In the genomic region with DNA sequence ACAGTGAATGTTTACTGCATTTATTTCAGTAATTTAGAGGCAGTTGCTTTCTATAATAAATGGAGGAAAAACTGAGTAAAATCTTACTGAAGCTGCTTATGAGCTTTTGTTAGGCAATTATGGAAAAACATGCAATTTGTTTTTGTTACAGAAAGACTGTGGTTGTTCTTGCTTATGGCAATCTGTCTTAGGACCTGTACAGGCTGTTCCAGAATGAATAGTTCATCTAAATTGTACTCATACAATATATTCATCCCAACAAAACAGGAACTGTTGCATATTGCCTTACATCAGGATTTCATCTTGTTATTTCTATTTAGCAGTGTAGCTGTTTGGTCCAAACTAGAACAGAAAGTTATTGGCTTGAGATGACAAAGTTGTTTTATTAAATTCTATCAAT, we compare ENCODE assay signal across 29 cellular contexts.
"Had no signal": no experiment of that assay in that cellular context is flagged by ENCODE, and none has a peak within 500 bp of the region (broad histone marks: within the 10 kb centered on the region; RNA-seq: fewer than 3 reads in every experiment).

No MANE protein-coding gene starts in this region.

- H3K4me1 ChIP-seq: ascending aorta, SJCRH30 had no signal

- H3K9me3 ChIP-seq: ascending aorta, SJCRH30 had no signal

- H3K27me3 ChIP-seq: ascending aorta, SJCRH30 had no signal

- H3K27ac ChIP-seq: SJCRH30, SK-N-MC, WERI-Rb-1 had no signal

- H3K27ac Mint-ChIP-seq: activated CD4-positive, alpha-beta T cell treated with anti-CD3 and anti-CD28 coated beads, Interleukin-2, amount 10 ng/mL, durations not matched to agents 24 days and 14 days; activated CD8-positive, alpha-beta T cell treated with anti-CD3 and anti-CD28 coated beads, Interleukin-2, amount 10 ng/mL, durations not matched to agents 7 days and 5 days; activated naive CD4-positive, alpha-beta T cell treated with anti-CD3 and anti-CD28 coated beads for 36 hours; activated naive CD8-positive, alpha-beta T cell; activated naive CD8-positive, alpha-beta T cell treated with anti-CD3 and anti-CD28 coated beads, Interleukin-2, amount 50 U/mL, for 24 hours; activated T-cell treated with anti-CD3 and anti-CD28 coated beads, Interleukin-2, amount 50 U/mL, for 24 hours; activated T-helper 2 cell treated with anti-CD3 and anti-CD28 coated beads, Interferon-gamma antibody, Interleukin-2, Interleukin-4, amounts not matched to agents 10 μg/mL and 5 μg/mL and 100 μg/mL, durations not matched to agents 14 hours and 24 hours and 36 hours had no signal

- H3K27me3 Mint-ChIP-seq: activated CD4-positive, alpha-beta T cell treated with anti-CD3 and anti-CD28 coated beads, Interleukin-2, amount 10 ng/mL, durations not matched to agents 24 days and 14 days; activated T-cell treated with anti-CD3 and anti-CD28 coated beads, Interleukin-2, amount 50 U/mL, for 24 hours had no signal

- ATAC-seq: activated CD8-positive, alpha-beta T cell treated with anti-CD3 and anti-CD28 coated beads, Interleukin-2, amount 10 ng/mL, durations not matched to agents 7 days and 5 days; activated naive CD8-positive, alpha-beta T cell treated with anti-CD3 and anti-CD28 coated beads, Interleukin-2, amount 50 U/mL, for 24 hours; Panc1 had no signal

- H3K36me3 Mint-ChIP-seq: activated naive CD8-positive, alpha-beta T cell had no signal

- DNase-seq: activated CD4-positive, alpha-beta T cell treated with anti-CD3 and anti-CD28 coated beads for 1 hour; activated CD4-positive, alpha-beta T cell treated with anti-CD3 and anti-CD28 coated beads, Interleukin-2, amount 10 ng/mL, durations not matched to agents 24 days and 14 days; activated CD4-positive, alpha-beta T cell treated with anti-CD3 and anti-CD28 coated beads, Interleukin-2, amount 50 U/mL, for 4 hours; activated CD4-positive, CD25-positive, alpha-beta regulatory T cell; activated CD8-positive, alpha-beta T cell treated with anti-CD3 and anti-CD28 coated beads, Interleukin-2, amount 10 ng/mL, durations not matched to agents 7 days and 5 days; activated gamma-delta T cell; activated naive CD4-positive, alpha-beta T cell treated with anti-CD3 and anti-CD28 coated beads for 36 hours; activated naive CD8-positive, alpha-beta T cell treated with anti-CD3 and anti-CD28 coated beads, Interleukin-2, amount 50 U/mL, for 24 hours; activated T-cell treated with anti-CD3 and anti-CD28 coated beads, Interleukin-2, amount 50 U/mL, for 24 hours; amygdala; Karpas-422; KBM-7; MM.1S; MV-4-11; NCI-H1092; NCI-H1436 treated with DMSO at 0.1 percent for 48 hours; NCI-H1694 treated with DMSO at 0.1 percent for 48 hours; NCI-H2029; NCI-H345; NCI-H524 treated with DMSO at 0.1 percent for 48 hours; SHP77; SJCRH30; T1000; WERI-Rb-1 had no signal

- H3K9me3 Mint-ChIP-seq: activated CD4-positive, alpha-beta T cell treated with anti-CD3 and anti-CD28 coated beads, Interleukin-2, amount 10 ng/mL, durations not matched to agents 24 days and 14 days; activated naive CD4-positive, alpha-beta T cell treated with anti-CD3 and anti-CD28 coated beads for 36 hours; activated naive CD8-positive, alpha-beta T cell treated with anti-CD3 and anti-CD28 coated beads, Interleukin-2, amount 50 U/mL, for 24 hours had no signal

- H3K4me1 Mint-ChIP-seq: activated CD4-positive, alpha-beta T cell treated with anti-CD3 and anti-CD28 coated beads, Interleukin-2, amount 10 ng/mL, durations not matched to agents 24 days and 14 days; activated naive CD8-positive, alpha-beta T cell treated with anti-CD3 and anti-CD28 coated beads, Interleukin-2, amount 50 U/mL, for 24 hours had no signal

- H3K4me3 ChIP-seq: ascending aorta, SJCRH30, SK-N-MC had no signal

- H3K4me3 Mint-ChIP-seq: activated CD4-positive, alpha-beta T cell treated with anti-CD3 and anti-CD28 coated beads, Interleukin-2, amount 10 ng/mL, durations not matched to agents 24 days and 14 days; activated CD8-positive, alpha-beta T cell treated with anti-CD3 and anti-CD28 coated beads, Interleukin-2, amount 10 ng/mL, durations not matched to agents 7 days and 5 days; activated naive CD4-positive, alpha-beta T cell treated with anti-CD3 and anti-CD28 coated beads for 36 hours; activated naive CD8-positive, alpha-beta T cell; activated naive CD8-positive, alpha-beta T cell treated with anti-CD3 and anti-CD28 coated beads, Interleukin-2, amount 50 U/mL, for 24 hours; activated T-cell treated with anti-CD3 and anti-CD28 coated beads, Interleukin-2, amount 50 U/mL, for 24 hours had no signal
